ENCODE assay signal across 34 cellular contexts in genomic region chr18:997499-997898, GRCh38.
"Had no signal": no experiment of that assay in that cellular context is flagged by ENCODE, and none has a peak within 500 bp of the region (broad histone marks: within the 10 kb centered on the region; RNA-seq: fewer than 3 reads in every experiment).

No MANE protein-coding gene starts in this region.

- H3K9me3 ChIP-seq: adrenal gland, ascending aorta, body of pancreas, breast epithelium had no signal

- H3K4me1 ChIP-seq: body of pancreas, breast epithelium had no signal

- H3K4me3 ChIP-seq: adrenal gland, ascending aorta, body of pancreas, breast epithelium, cardiac muscle cell had no signal

- ATAC-seq: activated naive CD4-positive, alpha-beta T cell treated with anti-CD3 and anti-CD28 coated beads, Interleukin-2, amount 50 U/mL, for 72 hours; activated naive CD8-positive, alpha-beta T cell treated with anti-CD3 and anti-CD28 coated beads, Interleukin-2, amount 50 U/mL, for 24 hours; activated T-cell treated with anti-CD3 and anti-CD28 coated beads, Interleukin-2, amount 50 U/mL, for 4 hours; activated T-cell treated with anti-CD3 and anti-CD28 coated beads, Interleukin-2, amount 50 U/mL, for 72 hours; activated T-helper 17 cell treated with anti-CD3 and anti-CD28 coated beads, Interleukin-2, amount 50 U/mL, for 72 hours; body of pancreas had no signal

- FAIRE-seq: astrocyte, bronchial epithelial cell had no signal

- H3K36me3 ChIP-seq: adrenal gland, ascending aorta, brain microvascular endothelial cell, breast epithelium, cardiac muscle cell had no signal

- H3K27ac ChIP-seq: adrenal gland, ascending aorta, body of pancreas, brain microvascular endothelial cell, breast epithelium, cardiac muscle cell had no signal

- H3K27me3 ChIP-seq: adrenal gland, ascending aorta, body of pancreas, brain microvascular endothelial cell, breast epithelium, cardiac muscle cell had no signal

- DNase-seq: activated effector memory CD4-positive, alpha-beta T cell treated with anti-CD3 and anti-CD28 coated beads, Interleukin-2, amount 50 U/mL, for 16 hours; activated effector memory CD4-positive, alpha-beta T cell treated with Interleukin-2 at 50 U/mL for 16 hours; activated gamma-delta T cell; activated gamma-delta T cell treated with Interleukin-2 at 50 U/mL for 16 hours; activated naive CD4-positive, alpha-beta T cell; activated naive CD4-positive, alpha-beta T cell treated with anti-CD3 and anti-CD28 coated beads for 36 hours; activated naive CD4-positive, alpha-beta T cell treated with anti-CD3 and anti-CD28 coated beads, Interleukin-2, amount 10 ng/mL, durations not matched to agents 7 days and 5 days; activated naive CD4-positive, alpha-beta T cell treated with anti-CD3 and anti-CD28 coated beads, Interleukin-2, amount 50 U/mL, for 16 hours; activated naive CD4-positive, alpha-beta T cell treated with Interleukin-2 at 50 U/mL for 16 hours; activated naive CD8-positive, alpha-beta T cell treated with anti-CD3 and anti-CD28 coated beads for 36 hours; activated naive CD8-positive, alpha-beta T cell treated with anti-CD3 and anti-CD28 coated beads, Interleukin-2, amount 10 ng/mL, durations not matched to agents 7 days and 5 days; activated naive CD8-positive, alpha-beta T cell treated with anti-CD3 and anti-CD28 coated beads, Interleukin-2, amount 50 U/mL, for 24 hours; activated T-cell treated with anti-CD3 and anti-CD28 coated beads, Interleukin-2, amount 50 U/mL, for 1 hour; activated T-cell treated with anti-CD3 and anti-CD28 coated beads, Interleukin-2, amount 50 U/mL, for 24 hours; activated T-cell treated with anti-CD3 and anti-CD28 coated beads, Interleukin-2, amount 50 U/mL, for 4 hours; activated T-cell treated with anti-CD3 and anti-CD28 coated beads, Interleukin-2, amount 50 U/mL, for 48 hours; activated T-cell treated with anti-CD3 and anti-CD28 coated beads, Interleukin-2, amount 50 U/mL, for 72 hours; adrenal gland; amniotic stem cell; amygdala; anterior cingulate cortex; aorta; body of pancreas; brain microvascular endothelial cell; caudate nucleus; central memory CD4-positive, alpha-beta T cell; cerebellar nuclear complex had no signal
